In genomic region chr11:126310229-126310991, GRCh38 we compare ENCODE assay signal across 8 cellular contexts. TPM values are rescaled to one million over a fixed set of nuclear protein-coding genes. Genes with fewer than 3 reads are reported as not detected.
DNase-seq lines count a peak whose midpoint lies in the region; ATAC-seq and TF ChIP-seq lines count a peak whose summit lies in the region.

No MANE protein-coding gene starts in this region.

- peaks cover 45% of the 10 kb centered on the region for H3K36me3 ChIP-seq in lower lobe of right lung

- H3K27ac Mint-ChIP-seq in stimulated activated naive B cell treated with anti-CD40 and anti-IgM and Interleukin-4, amounts not matched to agents 10 μg/mL and 1 μg/mL and 100 μg/mL, for 72 hours = no peak overlapping the region

- no peak overlapping the region for H3K4me3 Mint-ChIP-seq in stimulated activated naive B cell treated with anti-CD40 and anti-IgM and Interleukin-4, amounts not matched to agents 10 μg/mL and 1 μg/mL and 100 μg/mL, for 72 hours

- peaks cover 32 to 54% of the 10 kb centered on the region in 2 donors for H3K4me1 Mint-ChIP-seq in stimulated activated naive B cell treated with anti-CD40 and anti-IgM and Interleukin-4, amounts not matched to agents 10 μg/mL and 1 μg/mL and 100 μg/mL, for 72 hours

- intact Hi-C loops in lower lobe of right lung (cut with DNase I) = no loop called here

- TF ChIP-seq CTCF in lower lobe of right lung (IDR thresholded peaks at IDR 0.05) = peak; percentile 88

- H3K9me3 ChIP-seq in lower lobe of right lung = no peaks in the 10 kb centered on the region

- H3K27ac ChIP-seq in lower lobe of right lung = peak overlapping the region; percentile 60

- H3K27me3 ChIP-seq in lower lobe of right lung (ENCODE audit: low read depth) = no peaks in the 10 kb centered on the region

- peaks cover 24% of the 10 kb centered on the region for H3K4me1 ChIP-seq in lower lobe of right lung

- no peaks in the 10 kb centered on the region for H3K27me3 Mint-ChIP-seq in stimulated activated naive B cell treated with anti-CD40 and anti-IgM and Interleukin-4, amounts not matched to agents 10 μg/mL and 1 μg/mL and 100 μg/mL, for 72 hours

- peak; percentile 74 to 75 for DNase-seq in NCI-H2081 (lab: John Stamatoyannopoulos, UW)
- DNase-seq in NCI-H2081 treated with DMSO at 0.1 percent for 48 hours (lab: John Stamatoyannopoulos, UW) = no peak
- peak; percentile 72 for DNase-seq in NCI-H510A treated with DMSO at 0.1 percent for 48 hours (lab: John Stamatoyannopoulos, UW)
- peak; percentile 33 to 36 for DNase-seq in activated CD4-positive, alpha-beta T cell treated with anti-CD3 and anti-CD28 coated beads, Interleukin-2, amount 50 U/mL, for 4 hours
- DNase-seq in effector CD4-positive, alpha-beta T cell = peak; percentile 29
- peak; percentile 73 for DNase-seq in lower lobe of right lung
- peak; percentile 43 for DNase-seq in stimulated activated naive B cell treated with anti-CD40 and anti-IgM and Interleukin-4, amounts not matched to agents 10 μg/mL and 1 μg/mL and 100 μg/mL, for 72 hours

- peaks cover 0 to 3% of the 10 kb centered on the region in 2 donors for H3K9me3 Mint-ChIP-seq in stimulated activated naive B cell treated with anti-CD40 and anti-IgM and Interleukin-4, amounts not matched to agents 10 μg/mL and 1 μg/mL and 100 μg/mL, for 72 hours

- peaks cover 32 to 49% of the 10 kb centered on the region in 2 donors for H3K36me3 Mint-ChIP-seq in stimulated activated naive B cell treated with anti-CD40 and anti-IgM and Interleukin-4, amounts not matched to agents 10 μg/mL and 1 μg/mL and 100 μg/mL, for 72 hours

- H3K4me3 ChIP-seq in lower lobe of right lung = no peak overlapping the region

- ATAC-seq in HG03045 (IDR thresholded peaks at IDR 0.05; ENCODE audit: unreplicated experiment) (peak; percentile 42), lower lobe of right lung (peak; percentile 90 to 94)
- ATAC-seq in stimulated activated naive B cell treated with anti-CD40 and anti-IgM and Interleukin-4, amounts not matched to agents 10 μg/mL and 1 μg/mL and 100 μg/mL, for 72 hours (replicated peaks) = peak; percentile 77 to 79

RNA-seq across cellular contexts. Expression of gene DCPS, which starts 6.5 kb away (rescaled TPM):
- 14.7 TPM for total RNA-seq in lower lobe of right lung

RNA-seq across cellular contexts. Expression of gene TIRAP, which starts 27.5 kb away (rescaled TPM):
- 15.2 TPM for total RNA-seq in lower lobe of right lung

RNA-seq across cellular contexts. Expression of gene FOXRED1, which starts 41.5 kb away (rescaled TPM):
- 16.6 TPM for total RNA-seq in lower lobe of right lung

RNA-seq across cellular contexts. Expression of gene SRPRA, which starts 41.7 kb away (rescaled TPM):
- total RNA-seq in lower lobe of right lung = 108 TPM

RNA-seq across cellular contexts. Expression of gene ST3GAL4, which starts 45.1 kb away (rescaled TPM):
- 26.2 TPM for total RNA-seq in lower lobe of right lung

Comparison
In these comparisons a context has a peak if more than half of its experiments do, and no peak if none do; other contexts are left out.
1. ATAC-seq: peak in every context shown above with its lines; median percentile 92 in lower lobe of right lung; 78 in stimulated activated naive B cell treated with anti-CD40 and anti-IgM and Interleukin-4, amounts not matched to agents 10 μg/mL and 1 μg/mL and 100 μg/mL, for 72 hours; 42 in HG03045.